ENCODE assay signal across 16 cellular contexts in genomic region chr20:688809-689208, GRCh38. TPM values are rescaled to one million over a fixed set of nuclear protein-coding genes. Genes with fewer than 3 reads are reported as not detected.
A peak's percentile ranks its signal among the peaks of the same experiment; 100 is the strongest.
DNase-seq lines count a peak whose midpoint lies in the region; ATAC-seq and TF ChIP-seq lines count a peak whose summit lies in the region.
"Had no signal": no experiment of that assay in that cellular context is flagged by ENCODE, and none has a peak within 500 bp of the region (broad histone marks: within the 10 kb centered on the region; RNA-seq: fewer than 3 reads in every experiment).

No MANE protein-coding gene starts in this region.

- DNase-seq in cardiac septum (ENCODE audit: low spot score), result peak; percentile 68
- no peak for DNase-seq in Right ventricle myocardium inferior (ENCODE audit: missing footprints)
- DNase-seq in RKO (ENCODE audit: low spot score), result peak; percentile 58
- DNase-seq in glutamatergic neuron, result peak; percentile 62
- DNase-seq in spleen, result peak; percentile 58
- no peak for DNase-seq in stimulated activated effector memory CD8-positive, alpha-beta T cell treated with anti-CD3 and anti-CD28 coated beads, Interleukin-12 subunit alpha, Interleukin-12 subunit beta, amount 100 ng/mL, for 72 hours (ENCODE audit: low spot score in 2 of 2)
- DNase-seq: DMS79, KG1, occipital lobe had no signal

- no peaks in the 10 kb centered on the region for H3K4me1 ChIP-seq in spleen
- H3K4me1 ChIP-seq: gastroesophageal sphincter had no signal

- no peaks in the 10 kb centered on the region for H3K27me3 Mint-ChIP-seq in glutamatergic neuron (ENCODE audit: unreplicated experiment)

- TF ChIP-seq CTCF in glutamatergic neuron (IDR thresholded peaks at IDR 0.05; ENCODE audit: partially characterized antibody, unreplicated experiment) (peak; percentile 16), spleen (IDR thresholded peaks at IDR 0.05 in 8 of 11, conservative IDR thresholded peaks at IDR 0.05 in 3 of 11) (no peak)

- H3K27me3 ChIP-seq in spleen (replicated peaks in 1 of 7), result peaks cover 0 to 54% (median 0%) of the 10 kb centered on the region in 7 donors

- H3K9me3 Mint-ChIP-seq in glutamatergic neuron (ENCODE audit: unreplicated experiment), result no peaks in the 10 kb centered on the region
- H3K9me3 Mint-ChIP-seq in stimulated activated effector memory CD8-positive, alpha-beta T cell treated with anti-CD3 and anti-CD28 coated beads, Interleukin-12 subunit alpha, Interleukin-12 subunit beta, amount 100 ng/mL, for 72 hours, result no peaks in the 10 kb centered on the region

- no peak overlapping the region for H3K4me3 ChIP-seq in spleen
- H3K4me3 ChIP-seq: gastroesophageal sphincter had no signal

- peaks cover 5% of the 10 kb centered on the region for H3K36me3 Mint-ChIP-seq in glutamatergic neuron (ENCODE audit: unreplicated experiment)
- H3K36me3 Mint-ChIP-seq in stimulated activated effector memory CD8-positive, alpha-beta T cell treated with anti-CD3 and anti-CD28 coated beads, Interleukin-12 subunit alpha, Interleukin-12 subunit beta, amount 100 ng/mL, for 72 hours, result no peaks in the 10 kb centered on the region

- H3K27ac Mint-ChIP-seq in glutamatergic neuron (ENCODE audit: unreplicated experiment), result peak overlapping the region; percentile 85
- H3K27ac Mint-ChIP-seq in stimulated activated effector memory CD8-positive, alpha-beta T cell treated with anti-CD3 and anti-CD28 coated beads, Interleukin-12 subunit alpha, Interleukin-12 subunit beta, amount 100 ng/mL, for 72 hours, result no peak overlapping the region

- no peaks in the 10 kb centered on the region for H3K36me3 ChIP-seq in spleen
- H3K36me3 ChIP-seq: gastroesophageal sphincter had no signal

- 49 to 74% (median 60%) methylated on average over 10 to 13 of the region's 13 CpGs for WGBS in spleen, 5 donors

- H3K4me1 Mint-ChIP-seq in glutamatergic neuron (ENCODE audit: low read depth, unreplicated experiment), result peaks cover 20% of the 10 kb centered on the region
- no peaks in the 10 kb centered on the region for H3K4me1 Mint-ChIP-seq in stimulated activated effector memory CD8-positive, alpha-beta T cell treated with anti-CD3 and anti-CD28 coated beads, Interleukin-12 subunit alpha, Interleukin-12 subunit beta, amount 100 ng/mL, for 72 hours

- intact Hi-C loops in cardiac septum (cut with DNase I) (no loop called here), Right ventricle myocardium inferior (cut with DNase I) (no loop called here), spleen (cut with DNase I; ENCODE audit: low total_unique reads) (no loop called here)

- peaks cover 0 to 4% (median 0%) of the 10 kb centered on the region in 8 donors for H3K9me3 ChIP-seq in spleen
- H3K9me3 ChIP-seq: gastroesophageal sphincter had no signal

- H3K27ac ChIP-seq in spleen, result no peak overlapping the region
- H3K27ac ChIP-seq: gastroesophageal sphincter had no signal

- peak overlapping the region; percentile 50 for H3K4me3 Mint-ChIP-seq in glutamatergic neuron (ENCODE audit: unreplicated experiment)
- H3K4me3 Mint-ChIP-seq in stimulated activated effector memory CD8-positive, alpha-beta T cell treated with anti-CD3 and anti-CD28 coated beads, Interleukin-12 subunit alpha, Interleukin-12 subunit beta, amount 100 ng/mL, for 72 hours, result no peak overlapping the region

- ATAC-seq in Right ventricle myocardium inferior, result no peak
- no peak for ATAC-seq in HG03196 (IDR thresholded peaks at IDR 0.05; ENCODE audit: unreplicated experiment)
- no peak for ATAC-seq in GM19463 (IDR thresholded peaks at IDR 0.05; ENCODE audit: unreplicated experiment)
- no peak for ATAC-seq in stimulated activated effector memory CD8-positive, alpha-beta T cell treated with anti-CD3 and anti-CD28 coated beads, Interleukin-12 subunit alpha, Interleukin-12 subunit beta, amount 100 ng/mL, for 72 hours
- ATAC-seq: gastroesophageal sphincter had no signal

- TF ChIP-seq POLR2A in spleen (IDR thresholded peaks at IDR 0.05), result no peak

RNA-seq across cellular contexts. Expression of gene SCRT2, which starts 13.2 kb away (rescaled TPM):
- total RNA-seq in cardiac septum (not detected), Right ventricle myocardium inferior (not detected), glutamatergic neuron (ENCODE audit: unreplicated experiment) (28.0 TPM), spleen (under 1 TPM in 1 of 7 donors, not detected in 6; 0.09 TPM)
- polyA plus RNA-seq in spleen, result not detected
- total RNA-seq: gastroesophageal sphincter, liver, RPMI7951, urinary bladder had no signal
- polyA plus RNA-seq: AG04450, liver, urinary bladder had no signal

RNA-seq across cellular contexts. Expression of gene SRXN1, which starts 35.8 kb away (rescaled TPM):
- total RNA-seq in cardiac septum, result 38.4 TPM
- 40.4 TPM for total RNA-seq in Right ventricle myocardium inferior
- total RNA-seq in glutamatergic neuron (ENCODE audit: unreplicated experiment), result 6.3 TPM
- 10 to 100 TPM; 10.6 to 31.3 (median 14.2) TPM for total RNA-seq in spleen
- polyA plus RNA-seq in spleen, result 10 to 100 TPM in 1 of 3 donors, 1 to 10 TPM in 2; 4.5 to 11.2 (median 7.0) TPM

Comparison
In these comparisons a context has a peak if more than half of its experiments do, and no peak if none do; other contexts are left out.
1. DNase-seq: peak in cardiac septum (single experiment), RKO (single experiment), glutamatergic neuron (single experiment) and spleen (single experiment); none in Right ventricle myocardium inferior (single experiment) and stimulated activated effector memory CD8-positive, alpha-beta T cell treated with anti-CD3 and anti-CD28 coated beads, Interleukin-12 subunit alpha, Interleukin-12 subunit beta, amount 100 ng/mL, for 72 hours (0 of 2).
2. RNA of gene SCRT2, which starts 13.2 kb away (total RNA-seq): 28.0 TPM in glutamatergic neuron (single experiment); not detected in cardiac septum (single experiment), not detected in Right ventricle myocardium inferior (single experiment) and 0.09 TPM in spleen; every median in the first group is over 10 times any median in the second.